1 cellular context compared by ENCODE assay signal in genomic region chr9:125548141-125548540, GRCh38.
TF ChIP-seq lines count a peak whose summit lies in the region.

No MANE protein-coding gene starts in this region.

TF ChIP-seq in HepG2, 621 proteins besides CTCF, POLR2A, EP300 and RAD21 (continued from another document and continues in another):
- TF ChIP-seq HMGXB3 (CRISPR knock-in tag; IDR thresholded peaks at IDR 0.05; ENCODE audit: borderline replicate concordance) (peak; percentile 31; the same call in 1 of the 2 replicates), ZKSCAN5 (CRISPR knock-in tag; IDR thresholded peaks at IDR 0.05) (no peak), PAXIP1 (CRISPR knock-in tag; conservative IDR thresholded peaks at IDR 0.05) (peak; percentile 92), ZSCAN25 (CRISPR knock-in tag; IDR thresholded peaks at IDR 0.05) (no peak), DNMT1 (CRISPR knock-in tag; IDR thresholded peaks at IDR 0.05) (no peak), NFIC (IDR thresholded peaks at IDR 0.05; ENCODE audit: low read length) (peak; percentile 88), ZSCAN9 (CRISPR knock-in tag; IDR thresholded peaks at IDR 0.05; ENCODE audit: borderline replicate concordance) (peak; percentile 92; the same call in 1 of the 2 replicates), ETV5 (CRISPR knock-in tag; IDR thresholded peaks at IDR 0.05; ENCODE audit: borderline replicate concordance) (peak; percentile 63; the same call in 1 of the 2 replicates), MED8 (CRISPR knock-in tag; IDR thresholded peaks at IDR 0.05; ENCODE audit: insufficient replicate concordance) (no peak), CCDC6 (CRISPR knock-in tag; IDR thresholded peaks at IDR 0.05) (peak; percentile 61; the same call in 1 of the 2 replicates), ZNF607 (CRISPR knock-in tag; IDR thresholded peaks at IDR 0.05; ENCODE audit: borderline replicate concordance) (no peak), NR2F6 (IDR thresholded peaks at IDR 0.05) (peak; percentile 81), NR2F6 (CRISPR knock-in tag; IDR thresholded peaks at IDR 0.05) (peak; percentile 86), RCOR2 (CRISPR knock-in tag; IDR thresholded peaks at IDR 0.05) (peak; percentile 97), RARA (CRISPR knock-in tag; IDR thresholded peaks at IDR 0.05) (peak; percentile 93), FOXJ3 (CRISPR knock-in tag; IDR thresholded peaks at IDR 0.05; ENCODE audit: borderline replicate concordance) (peak; percentile 85; the same call in 1 of the 2 replicates), ISL2 (CRISPR knock-in tag; IDR thresholded peaks at IDR 0.05) (peak; percentile 88), ZNF609 (CRISPR knock-in tag; IDR thresholded peaks at IDR 0.05; ENCODE audit: borderline replicate concordance) (peak; percentile 83), ZBTB26 (CRISPR knock-in tag; IDR thresholded peaks at IDR 0.05; ENCODE audit: borderline replicate concordance) (0 out of 2 replicates have a peak, but pooled peaks have one; percentile 29), ZSCAN29 (CRISPR knock-in tag; conservative IDR thresholded peaks at IDR 0.05) (no peak), CBX5 (CRISPR knock-in tag; IDR thresholded peaks at IDR 0.05; ENCODE audit: borderline replicate concordance) (peak; percentile 51; the same call in 1 of the 2 replicates), POGZ (CRISPR knock-in tag; IDR thresholded peaks at IDR 0.05) (peak; percentile 78), PAWR (CRISPR knock-in tag; IDR thresholded peaks at IDR 0.05; ENCODE audit: borderline replicate concordance) (no peak), KAT8 (CRISPR knock-in tag; IDR thresholded peaks at IDR 0.05) (peak; percentile 58; the same call in 1 of the 2 replicates), SSRP1 (CRISPR knock-in tag; IDR thresholded peaks at IDR 0.05) (peak; percentile 68; the same call in 1 of the 2 replicates), ZNF263 (CRISPR knock-in tag; IDR thresholded peaks at IDR 0.05) (peak; percentile 80), FOXK2 (IDR thresholded peaks at IDR 0.05) (no peak), CREM (IDR thresholded peaks at IDR 0.05) (peak; percentile 57; the same call in 1 of the 2 replicates), CREM (CRISPR knock-in tag; IDR thresholded peaks at IDR 0.05) (no peak), SIX4 (CRISPR knock-in tag; IDR thresholded peaks at IDR 0.05) (no peak), ZNF850 (CRISPR knock-in tag; conservative IDR thresholded peaks at IDR 0.05) (no peak), PITX1 (CRISPR knock-in tag; IDR thresholded peaks at IDR 0.05) (peak; percentile 72; the same call in 1 of the 2 replicates), AHDC1 (CRISPR knock-in tag; IDR thresholded peaks at IDR 0.05; ENCODE audit: borderline replicate concordance) (peak; percentile 90), ERF (CRISPR knock-in tag; IDR thresholded peaks at IDR 0.05) (peak; percentile 80), ARID5B (CRISPR knock-in tag; IDR thresholded peaks at IDR 0.05) (peak; percentile 93), KMT2B (CRISPR knock-in tag; IDR thresholded peaks at IDR 0.05) (0 out of 2 replicates have a peak, but pooled peaks have one; percentile 38)
